In genomic region chr15:67101981-67102929, GRCh38 we compare ENCODE assay signal across 1 cellular context.
TF ChIP-seq lines count a peak whose summit lies in the region.

No MANE protein-coding gene starts in this region.

TF ChIP-seq in HepG2, 621 proteins besides CTCF, POLR2A, EP300 and RAD21 (continued from another document):
- TF ChIP-seq SPEN (CRISPR knock-in tag; IDR thresholded peaks at IDR 0.05; ENCODE audit: low read depth) (no peak), ZNF792 (CRISPR knock-in tag; IDR thresholded peaks at IDR 0.05) (no peak), MAF1 (CRISPR knock-in tag; IDR thresholded peaks at IDR 0.05; ENCODE audit: borderline replicate concordance) (no peak)
